In the genomic region with DNA sequence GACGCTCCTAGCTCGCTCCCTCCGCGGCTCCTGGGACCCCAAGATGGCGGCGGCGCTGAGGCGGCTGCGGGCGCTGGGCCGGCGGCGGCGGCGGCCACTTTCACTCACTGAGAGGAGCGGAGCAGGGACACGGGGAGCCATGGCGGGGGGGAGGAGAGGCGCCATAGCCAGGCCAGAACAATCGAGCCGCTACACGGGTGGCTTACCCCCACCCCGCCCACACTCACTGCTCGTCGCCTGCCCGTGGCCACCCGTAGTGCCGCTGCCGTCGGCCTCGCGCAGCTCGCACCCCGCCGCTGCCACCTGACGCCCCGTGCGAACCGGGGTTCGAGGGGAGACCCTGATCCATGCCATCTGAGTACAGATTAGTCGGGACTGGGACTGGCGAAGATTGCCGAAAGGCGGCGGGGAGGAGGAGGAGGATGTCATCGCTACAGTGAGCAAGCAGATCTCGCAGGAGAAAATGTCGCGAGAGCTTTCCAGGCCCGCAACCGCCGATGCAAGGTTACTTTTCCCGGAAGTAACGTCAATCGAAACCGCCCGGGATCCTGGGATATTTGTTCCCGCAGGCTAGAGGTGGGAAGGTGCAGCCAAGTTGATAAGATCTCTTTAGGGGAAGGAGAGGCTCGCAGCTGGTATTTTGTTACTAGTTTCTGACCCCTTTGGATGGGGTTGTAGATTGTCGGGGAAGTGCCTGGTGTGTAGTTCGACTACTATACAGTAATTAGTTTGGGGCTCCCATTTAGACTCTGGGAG, we compare ENCODE assay signal across 1 cellular context.
TF ChIP-seq lines count a peak whose summit lies in the region.

Gene INO80 (minus strand): TSS at position 165 of the 756 bp plus-strand sequence. CDS start 19,970 bp downstream, outside the sequence.

TF ChIP-seq in WTC11, 78 proteins besides CTCF, POLR2A, EP300 and RAD21 (continued from another document):
- TF ChIP-seq PRDM15 (CRISPR knock-in tag; IDR thresholded peaks at IDR 0.05) (no peak), SP1 (CRISPR knock-in tag; conservative IDR thresholded peaks at IDR 0.05) (peak; percentile 73), ELF4 (CRISPR knock-in tag; IDR thresholded peaks at IDR 0.05; ENCODE audit: low read depth) (no peak), SMAD4 (CRISPR knock-in tag; IDR thresholded peaks at IDR 0.05) (no peak), JAZF1 (CRISPR knock-in tag; IDR thresholded peaks at IDR 0.05) (no peak), CREB1 (CRISPR knock-in tag; IDR thresholded peaks at IDR 0.05) (no peak), USF2 (CRISPR knock-in tag; IDR thresholded peaks at IDR 0.05) (peak; percentile 44; the same call in 1 of the 2 replicates), ZNF671 (CRISPR knock-in tag; IDR thresholded peaks at IDR 0.05) (no peak), RORB (CRISPR knock-in tag; IDR thresholded peaks at IDR 0.05) (no peak), NFYB (CRISPR knock-in tag; conservative IDR thresholded peaks at IDR 0.05; ENCODE audit: low read depth) (no peak), ZNF232 (CRISPR knock-in tag; IDR thresholded peaks at IDR 0.05) (no peak; the same call in 1 of the 2 replicates)
- TF ChIP-seq, protein P1, sequence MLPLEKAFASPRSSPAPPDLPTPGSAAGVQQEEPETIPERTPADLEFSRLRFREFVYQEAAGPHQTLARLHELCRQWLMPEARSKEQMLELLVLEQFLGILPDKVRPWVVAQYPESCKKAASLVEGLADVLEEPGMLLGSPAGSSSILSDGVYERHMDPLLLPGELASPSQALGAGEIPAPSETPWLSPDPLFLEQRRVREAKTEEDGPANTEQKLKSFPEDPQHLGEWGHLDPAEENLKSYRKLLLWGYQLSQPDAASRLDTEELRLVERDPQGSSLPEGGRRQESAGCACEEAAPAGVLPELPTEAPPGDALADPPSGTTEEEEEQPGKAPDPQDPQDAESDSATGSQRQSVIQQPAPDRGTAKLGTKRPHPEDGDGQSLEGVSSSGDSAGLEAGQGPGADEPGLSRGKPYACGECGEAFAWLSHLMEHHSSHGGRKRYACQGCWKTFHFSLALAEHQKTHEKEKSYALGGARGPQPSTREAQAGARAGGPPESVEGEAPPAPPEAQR (CRISPR knock-in tag; IDR thresholded peaks at IDR 0.05): no peak
- TF ChIP-seq, protein P2, sequence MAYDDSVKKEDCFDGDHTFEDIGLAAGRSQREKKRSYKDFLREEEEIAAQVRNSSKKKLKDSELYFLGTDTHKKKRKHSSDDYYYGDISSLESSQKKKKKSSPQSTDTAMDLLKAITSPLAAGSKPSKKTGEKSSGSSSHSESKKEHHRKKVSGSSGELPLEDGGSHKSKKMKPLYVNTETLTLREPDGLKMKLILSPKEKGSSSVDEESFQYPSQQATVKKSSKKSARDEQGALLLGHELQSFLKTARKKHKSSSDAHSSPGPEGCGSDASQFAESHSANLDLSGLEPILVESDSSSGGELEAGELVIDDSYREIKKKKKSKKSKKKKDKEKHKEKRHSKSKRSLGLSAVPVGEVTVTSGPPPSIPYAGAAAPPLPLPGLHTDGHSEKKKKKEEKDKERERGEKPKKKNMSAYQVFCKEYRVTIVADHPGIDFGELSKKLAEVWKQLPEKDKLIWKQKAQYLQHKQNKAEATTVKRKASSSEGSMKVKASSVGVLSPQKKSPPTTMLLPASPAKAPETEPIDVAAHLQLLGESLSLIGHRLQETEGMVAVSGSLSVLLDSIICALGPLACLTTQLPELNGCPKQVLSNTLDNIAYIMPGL (CRISPR knock-in tag; IDR thresholded peaks at IDR 0.05): peak; percentile 41; the same call in 1 of the 2 replicates
